ENCODE assay signal across 23 cellular contexts in genomic region chr14:75030147-75030546, GRCh38.
"Had no signal": no experiment of that assay in that cellular context is flagged by ENCODE, and none has a peak within 500 bp of the region (broad histone marks: within the 10 kb centered on the region; RNA-seq: fewer than 3 reads in every experiment).

No MANE protein-coding gene starts in this region.

- H3K4me1 ChIP-seq: SJSA1 had no signal

- ATAC-seq: HepG2 had no signal

- H3K27me3 ChIP-seq: MG63, SJSA1 had no signal

- H3K4me3 ChIP-seq: MG63, SJSA1, SK-N-MC had no signal

- DNase-seq: IMR-90, Karpas-422, KG1, MG63, NCI-H1092, NCI-H1105 treated with DMSO at 0.1 percent for 48 hours, NCI-H1417 treated with DMSO at 0.1 percent for 48 hours, NCI-H146, NCI-H1694 treated with DMSO at 0.1 percent for 48 hours, NCI-H1930, NCI-H2081, NCI-H2107, NCI-H2227 treated with DMSO at 0.1 percent for 48 hours, NCI-H524, NCI-H69, NCI-H774, Right ventricle myocardium superior, RPMI8226, SIG-M5 had no signal

- H3K27ac ChIP-seq: SJSA1, SK-N-MC had no signal

- H3K9me3 ChIP-seq: MG63, SJSA1 had no signal

- FAIRE-seq: HepG2, RCC 7860 had no signal
